17 cellular contexts compared by ENCODE assay signal in the genomic region with DNA sequence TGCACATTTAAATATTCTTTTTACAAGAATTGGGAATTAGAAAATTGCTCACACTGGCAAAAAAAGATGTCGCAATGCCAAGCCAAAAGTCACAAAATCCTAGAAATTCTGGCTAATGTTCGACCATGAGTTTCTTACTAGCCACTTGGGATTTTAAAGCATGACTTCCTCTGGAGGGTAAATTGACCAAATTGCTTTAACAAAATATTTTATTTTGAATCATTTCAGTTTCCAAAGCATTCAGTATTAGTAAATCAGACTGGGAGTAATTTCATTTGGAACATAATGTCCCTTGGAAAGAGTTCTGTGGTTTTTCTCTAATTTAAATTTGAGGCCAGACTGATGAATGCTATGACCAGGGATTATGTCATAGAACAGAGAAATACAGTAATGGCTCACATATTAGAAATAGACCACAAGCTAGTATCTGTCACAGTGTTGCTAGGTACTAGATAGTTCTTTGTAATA. TPM values are rescaled to one million over a fixed set of nuclear protein-coding genes. Genes with fewer than 3 reads are reported as not detected.
DNase-seq lines count a peak whose midpoint lies in the region; ATAC-seq and TF ChIP-seq lines count a peak whose summit lies in the region.
"Had no signal": no experiment of that assay in that cellular context is flagged by ENCODE, and none has a peak within 500 bp of the region (broad histone marks: within the 10 kb centered on the region; RNA-seq: fewer than 3 reads in every experiment).

No MANE protein-coding gene starts in this region.

- no peak overlapping the region for H3K27ac ChIP-seq in IMR-90 (ENCODE audit: insufficient read depth, low read length)
- H3K27ac ChIP-seq: tibial nerve had no signal

- no peak overlapping the region for H3K14ac ChIP-seq in IMR-90 (replicated peaks; ENCODE audit: low read depth, low read length)

- H2BK20ac ChIP-seq in IMR-90 (ENCODE audit: low read depth, low read length) = no peak overlapping the region

- H2AK5ac ChIP-seq in IMR-90 (ENCODE audit: low read depth, low read length) = no peak overlapping the region

- no peak overlapping the region for H2AK9ac ChIP-seq in IMR-90 (replicated peaks; ENCODE audit: low read depth, low read length, poor library complexity)

- no peak for TF ChIP-seq RAD21 in IMR-90 (IDR thresholded peaks at IDR 0.05; ENCODE audit: low read length)

- no peak overlapping the region for H2BK120ac ChIP-seq in IMR-90 (ENCODE audit: low read depth, low read length)

- TF ChIP-seq POLR2A in IMR-90 (IDR thresholded peaks at IDR 0.05; ENCODE audit: low read depth, low read length) = no peak

- no peak overlapping the region for H2BK5ac ChIP-seq in IMR-90 (ENCODE audit: low read depth, low read length, poor library complexity, severe bottlenecking)

- H4K5ac ChIP-seq in IMR-90 (ENCODE audit: low read depth, low read length) = no peak overlapping the region

- no TSS peak for BruUV-seq in IMR-90 (replicated peaks; lab: Mats Ljungman, UMichigan)

- H3K4me2 ChIP-seq in IMR-90 (ENCODE audit: low read depth, low read length) = no peak overlapping the region

- H3K36me3 ChIP-seq in IMR-90 (ENCODE audit: control insufficient read depth, insufficient read depth, low read length) = no peaks in the 10 kb centered on the region
- H3K36me3 ChIP-seq: tibial nerve had no signal

- H3K4me3 ChIP-seq in IMR-90 (ENCODE audit: insufficient read depth, low read depth, low read length) (no peak overlapping the region), cardiac fibroblast (replicated peaks in 1 of 2; ENCODE audit: low read depth in 2 of 2, low read length in 2 of 2) (no peak overlapping the region)
- H3K4me3 ChIP-seq: tibial nerve had no signal

- WGBS in IMR-90 (ENCODE audit: extremely low coverage in 2 of 2, insufficient read length in 1 of 2), 2 experiments = 100% methylated on average over 1 of the region's 2 CpGs; no CpG with 5 or more reads in 1 of the 2 experiments

- no peak overlapping the region for H3K9ac ChIP-seq in IMR-90 (ENCODE audit: low read depth, low read length)

- H3K27me3 ChIP-seq in IMR-90 (ENCODE audit: control insufficient read depth, insufficient read depth, low read length) = no peaks in the 10 kb centered on the region
- H3K27me3 ChIP-seq: tibial nerve had no signal

- H3K79me1 ChIP-seq in IMR-90 (ENCODE audit: low read depth in 1 of 2, low read length in 2 of 2) = no peaks in the 10 kb centered on the region

- no peak overlapping the region for H4K91ac ChIP-seq in IMR-90 (ENCODE audit: insufficient read depth, low read depth, low read length)

- no peaks in the 10 kb centered on the region for H3K4me1 ChIP-seq in IMR-90 (ENCODE audit: control insufficient read depth, insufficient read depth, low read length)
- H3K4me1 ChIP-seq: tibial nerve had no signal

- no peaks in the 10 kb centered on the region for H3K9me1 ChIP-seq in IMR-90 (ENCODE audit: insufficient read depth, low read length)

- no peak overlapping the region for H3K23ac ChIP-seq in IMR-90 (ENCODE audit: low read depth, low read length)

- ATAC-seq in IMR-90 (ENCODE audit: low read depth) (no peak), GM19328 (IDR thresholded peaks at IDR 0.05; ENCODE audit: unreplicated experiment) (no peak)
- ATAC-seq: Panc1 had no signal

- no peak for TF ChIP-seq CTCF in IMR-90 (conservative IDR thresholded peaks at IDR 0.05; ENCODE audit: low read depth, low read length)
- TF ChIP-seq CTCF in cardiac fibroblast (IDR thresholded peaks at IDR 0.05; ENCODE audit: low read depth, low read length) = no peak
- TF ChIP-seq CTCF in GM13976 (IDR thresholded peaks at IDR 0.05; ENCODE audit: borderline replicate concordance, control extremely low read depth, extremely low read depth, insufficient read depth, missing control alignments) = no peak

- CTCF ChIA-PET in IMR-90 (lab: Yijun Ruan, JAX) = interaction anchor here (0.8 kb wide), 1 partner anchor 31 kb away, joined by 4 read pairs; no protein-coding TSS in a partner anchor

- intact Hi-C loops in IMR-90 (cut with micrococcal nuclease) = loop anchor here (10.0 kb wide), 1 partner anchor 1859 kb away; no protein-coding TSS in a partner anchor

- no peak overlapping the region for H2AFZ ChIP-seq in IMR-90 (replicated peaks; ENCODE audit: low read length, poor library complexity)

- H3K18ac ChIP-seq in IMR-90 (ENCODE audit: low read depth, low read length) = no peak overlapping the region

- in situ Hi-C loops in IMR-90 (cut with MboI; ENCODE audit: low sequenced_read_pairs) (no loop called here), GM13976 (cut with MboI; ENCODE audit: low sequenced_read_pairs, unreplicated experiment) (no loop called here)

- POLR2A ChIA-PET in IMR-90 (lab: Charles Lee; ENCODE audit: unreplicated experiment) = interaction anchor here (0.6 kb wide), 1 partner anchor 34 kb away, joined by 4 read pairs; no protein-coding TSS in a partner anchor

- DNase-seq in AG08395 (ENCODE audit: low spot score) = peak; percentile 54
- peak; percentile 38 for DNase-seq in IMR-90
- DNase-seq in cardiac fibroblast (ENCODE audit: low read depth in 2 of 2) = peak; percentile 37 to 93
- DNase-seq in kidney tubule cell (ENCODE audit: low spot score) = peak; percentile 88
- DNase-seq in activated naive CD4-positive, alpha-beta T cell treated with Interleukin-2 at 50 U/mL for 16 hours = no peak
- DNase-seq in GM13976 (ENCODE audit: low spot score) = no peak
- no peak for DNase-seq in T-helper 2 cell
- DNase-seq: cortex of kidney, GOT3, NCI-H1092 treated with DMSO at 0.1 percent for 48 hours, NCI-H2227 treated with DMSO at 0.1 percent for 48 hours, T1000 had no signal

- dilution Hi-C loops in IMR-90 (cut with HindIII; ENCODE audit: low sequenced_read_pairs, unreplicated experiment) = no loop called here

- H3K4ac ChIP-seq in IMR-90 (ENCODE audit: low read depth, low read length) = no peak overlapping the region

- no peak overlapping the region for H3K56ac ChIP-seq in IMR-90 (ENCODE audit: extremely low read depth, insufficient read depth, low read length)

- no peak overlapping the region for H4K8ac ChIP-seq in IMR-90 (ENCODE audit: low read depth in 2 of 2, low read length in 2 of 2)

- no peak overlapping the region for H2BK15ac ChIP-seq in IMR-90 (ENCODE audit: low read depth, low read length)

- H4K20me1 ChIP-seq in IMR-90 (ENCODE audit: insufficient read depth, low read length) = no peaks in the 10 kb centered on the region

- H3K9me3 ChIP-seq in IMR-90 (ENCODE audit: control insufficient read depth, insufficient read depth, low read length) = no peaks in the 10 kb centered on the region; the same call in 1 of the 2 replicates
- H3K9me3 ChIP-seq: tibial nerve had no signal

TF ChIP-seq in IMR-90, 13 proteins besides CTCF, POLR2A, EP300 and RAD21:
- TF ChIP-seq NFE2L2 (IDR thresholded peaks at IDR 0.05; ENCODE audit: low read depth, low read length) = no peak
- TF ChIP-seq CEBPB (IDR thresholded peaks at IDR 0.05; ENCODE audit: low read depth, low read length) = peak; percentile 81
- no peak for TF ChIP-seq CHD1 (IDR thresholded peaks at IDR 0.05; ENCODE audit: low read depth, low read length)
TF ChIP-seq in IMR-90: peak in this region for 1.

RNA-seq across cellular contexts. Expression of gene CXCL5, which starts 7.6 kb away (rescaled TPM):
- total RNA-seq in IMR-90 (2012; rRNA removed) = not detected in 2 replicates
- polyA plus RNA-seq in IMR-90 (2012; rRNA removed) = 0.14 and 0.22 TPM in 2 replicates
- polyA plus RNA-seq in IMR-90 (2012; cell fraction: cytosol; rRNA removed) = 0.11 and 0.18 TPM in 2 replicates
- 0.04 and 0.05 TPM in 2 replicates for polyA plus RNA-seq in IMR-90 (2012; cell fraction: nucleus; rRNA removed; ENCODE audit: low replicate concordance)
- total RNA-seq: activated CD8-positive, alpha-beta memory T cell treated with anti-CD3 and anti-CD28 coated beads for 36 hours had no signal

RNA-seq across cellular contexts. Expression of gene PPBP, which starts 18.1 kb away (rescaled TPM):
- not detected in 2 replicates for total RNA-seq in IMR-90 (2012; rRNA removed)
- not detected in 2 replicates for polyA plus RNA-seq in IMR-90 (2012; rRNA removed)
- polyA plus RNA-seq in IMR-90 (2012; cell fraction: cytosol; rRNA removed) = not detected in 2 replicates
- not detected in 2 replicates for polyA plus RNA-seq in IMR-90 (2012; cell fraction: nucleus; rRNA removed; ENCODE audit: low replicate concordance)
- total RNA-seq: activated CD8-positive, alpha-beta memory T cell treated with anti-CD3 and anti-CD28 coated beads for 36 hours had no signal
- polyA plus RNA-seq: small intestine had no signal

RNA-seq across cellular contexts. Expression of gene PF4, which starts 24.2 kb away (rescaled TPM):
- not detected in 2 replicates for total RNA-seq in IMR-90 (2012; rRNA removed)
- not detected in 2 replicates for polyA plus RNA-seq in IMR-90 (2012; rRNA removed)
- polyA plus RNA-seq in IMR-90 (2012; cell fraction: cytosol; rRNA removed) = not detected in 2 replicates
- not detected in 2 replicates for polyA plus RNA-seq in IMR-90 (2012; cell fraction: nucleus; rRNA removed; ENCODE audit: low replicate concordance)
- total RNA-seq: activated CD8-positive, alpha-beta memory T cell treated with anti-CD3 and anti-CD28 coated beads for 36 hours had no signal

RNA-seq across cellular contexts. Expression of gene CXCL3, which starts 32.4 kb away (rescaled TPM):
- total RNA-seq in IMR-90 (2012; rRNA removed) = 0.18 TPM in 1 of 2 replicates, not detected in the other
- polyA plus RNA-seq in IMR-90 (2012; rRNA removed) = 0.27 and 0.74 TPM in 2 replicates
- 0.17 and 0.76 TPM in 2 replicates for polyA plus RNA-seq in IMR-90 (2012; cell fraction: cytosol; rRNA removed)
- polyA plus RNA-seq in IMR-90 (2012; cell fraction: nucleus; rRNA removed; ENCODE audit: low replicate concordance) = 3.2 and 4.3 TPM in 2 replicates
- total RNA-seq: activated CD8-positive, alpha-beta memory T cell treated with anti-CD3 and anti-CD28 coated beads for 36 hours had no signal

Comparison
In these comparisons a context has a peak if more than half of its experiments do, and no peak if none do; other contexts are left out.
1. DNase-seq: peak in AG08395 (single experiment), IMR-90 (single experiment), cardiac fibroblast (2 of 2) and kidney tubule cell (single experiment); none in activated naive CD4-positive, alpha-beta T cell treated with Interleukin-2 at 50 U/mL for 16 hours (single experiment), GM13976 (single experiment) and T-helper 2 cell (0 of 5).